ENCODE assay signal across 16 cellular contexts in the genomic region with DNA sequence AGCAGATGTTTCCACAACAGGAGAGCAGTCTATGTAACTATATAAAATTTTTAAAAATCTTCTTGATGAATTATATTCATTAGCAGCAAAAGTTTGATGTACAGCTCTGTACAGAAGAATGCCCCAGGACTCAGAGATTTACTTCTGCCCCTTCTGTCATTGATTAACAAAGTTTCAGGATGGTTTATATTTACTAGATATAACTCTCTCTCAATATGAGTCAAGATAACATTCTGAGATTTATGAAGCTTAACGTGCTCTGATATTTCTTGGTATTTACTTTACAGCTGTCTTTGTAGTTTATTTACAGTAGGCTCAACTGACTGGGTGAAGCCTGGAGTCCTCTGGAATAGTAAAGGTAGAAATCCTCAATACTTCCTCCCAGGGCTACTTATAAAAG.
DNase-seq lines count a peak whose midpoint lies in the region; ATAC-seq and TF ChIP-seq lines count a peak whose summit lies in the region.
"Had no signal": no experiment of that assay in that cellular context is flagged by ENCODE, and none has a peak within 500 bp of the region (broad histone marks: within the 10 kb centered on the region; RNA-seq: fewer than 3 reads in every experiment).

No MANE protein-coding gene starts in this region.

- no peaks in the 10 kb centered on the region for H3K36me3 Mint-ChIP-seq in Caco-2 (ENCODE audit: insufficient read depth, unreplicated experiment)
- no peaks in the 10 kb centered on the region for H3K36me3 Mint-ChIP-seq in WTC11
- H3K36me3 Mint-ChIP-seq: activated naive CD8-positive, alpha-beta T cell treated with anti-CD3 and anti-CD28 coated beads, Interleukin-2, amount 10 ng/mL, durations not matched to agents 7 days and 5 days; naive thymus-derived CD4-positive, alpha-beta T cell had no signal

- H3K27me3 Mint-ChIP-seq in Caco-2 (ENCODE audit: insufficient read depth, unreplicated experiment) = no peaks in the 10 kb centered on the region
- no peaks in the 10 kb centered on the region for H3K27me3 Mint-ChIP-seq in WTC11 (ENCODE audit: low read depth)

- no TSS peak for BruUV-seq in Caco-2 (replicated peaks; lab: Mats Ljungman, UMichigan)

- no peaks in the 10 kb centered on the region; the same call in 1 of the 2 replicates for H3K36me3 ChIP-seq in Caco-2 (ENCODE audit: control insufficient read depth, insufficient read depth, low read length)

- H3K9me3 ChIP-seq in Caco-2 = no peaks in the 10 kb centered on the region
- H3K9me3 ChIP-seq: psoas muscle had no signal

- H3K4me1 Mint-ChIP-seq in Caco-2 (ENCODE audit: low read depth, unreplicated experiment) (peaks cover 29% of the 10 kb centered on the region), WTC11 (no peaks in the 10 kb centered on the region)
- H3K4me1 Mint-ChIP-seq: activated naive CD8-positive, alpha-beta T cell treated with anti-CD3 and anti-CD28 coated beads, Interleukin-2, amount 10 ng/mL, durations not matched to agents 7 days and 5 days; naive thymus-derived CD4-positive, alpha-beta T cell had no signal

- no peaks in the 10 kb centered on the region for H3K27me3 ChIP-seq in Caco-2 (replicated peaks; ENCODE audit: control insufficient read depth, insufficient read depth, low read length)

- no peak overlapping the region for H3K4me3 ChIP-seq in Caco-2 (ENCODE audit: low read depth, low read length)
- H3K4me3 ChIP-seq: psoas muscle had no signal

- intact Hi-C loops in Caco-2 (cut with micrococcal nuclease; ENCODE audit: unreplicated experiment) = loop anchor here (1.0 kb wide), 1 partner anchor 94 kb away; a partner anchor contains a TSS

- POLR2A ChIA-PET in Caco-2 (lab: Charles Lee) = interaction anchor here (0.6 kb wide), 1 partner anchor 93 kb away, joined by 4 read pairs; no protein-coding TSS in a partner anchor
- POLR2A ChIA-PET in WTC11 (lab: Charles Lee) = no interaction called here

- no peaks in the 10 kb centered on the region for H3K9me3 Mint-ChIP-seq in Caco-2 (ENCODE audit: unreplicated experiment)
- no peaks in the 10 kb centered on the region for H3K9me3 Mint-ChIP-seq in WTC11
- H3K9me3 Mint-ChIP-seq: activated naive CD8-positive, alpha-beta T cell treated with anti-CD3 and anti-CD28 coated beads, Interleukin-2, amount 10 ng/mL, durations not matched to agents 7 days and 5 days; naive thymus-derived CD4-positive, alpha-beta T cell had no signal

- H3K27ac Mint-ChIP-seq in Caco-2 (ENCODE audit: unreplicated experiment) (no peak overlapping the region), WTC11 (no peak overlapping the region)
- H3K27ac Mint-ChIP-seq: activated naive CD8-positive, alpha-beta T cell treated with anti-CD3 and anti-CD28 coated beads, Interleukin-2, amount 10 ng/mL, durations not matched to agents 7 days and 5 days; naive thymus-derived CD4-positive, alpha-beta T cell had no signal

- CTCF ChIA-PET in Caco-2 (lab: Charles Lee) = interaction anchor here (1.1 kb wide), 3 partner anchors 16 to 33 kb away, joined by 3 to 7 read pairs (median 4); no protein-coding TSS in a partner anchor
- CTCF ChIA-PET in WTC11 (lab: Charles Lee) = interaction anchor here (1.0 to 1.3 kb wide), 2 partner anchors 15 to 18 kb away, joined by 3 to 4 read pairs; no protein-coding TSS in a partner anchor

- TF ChIP-seq CTCF in Caco-2 (IDR thresholded peaks at IDR 0.05; ENCODE audit: insufficient read depth in 1 of 2, low read depth in 1 of 2, low read length in 1 of 2, severe bottlenecking in 1 of 2, unreplicated experiment in 1 of 2) (no peak), WTC11 (IDR thresholded peaks at IDR 0.05) (no peak)

- DNase-seq in activated naive CD4-positive, alpha-beta T cell treated with anti-CD3 and anti-CD28 coated beads, Interleukin-2, amount 50 U/mL, for 16 hours = no peak
- DNase-seq in Caco-2 (no peak), NCI-H82 treated with DMSO at 0.1 percent for 48 hours (lab: John Stamatoyannopoulos, UW; ENCODE audit: unreplicated experiment) (no peak), WTC11 (ENCODE audit: low spot score) (no peak)
- DNase-seq: activated CD4-positive, CD25-positive, alpha-beta regulatory T cell treated with anti-CD3 and anti-CD28 coated beads, Interleukin-2, amount 50 U/mL, for 72 hours; activated naive CD8-positive, alpha-beta T cell treated with anti-CD3 and anti-CD28 coated beads, Interleukin-2, amount 10 ng/mL, durations not matched to agents 7 days and 5 days; MM.1S; naive thymus-derived CD4-positive, alpha-beta T cell; NCI-H2081 treated with DMSO at 0.1 percent for 48 hours; psoas muscle; stimulated activated CD4-positive, alpha-beta T cell treated with anti-CD3 and anti-CD28 coated beads, Interleukin-15, amount 100 ng/mL, for 24 hours; substantia nigra had no signal

- no peak overlapping the region for H3K4me3 Mint-ChIP-seq in Caco-2 (ENCODE audit: unreplicated experiment)
- no peak overlapping the region for H3K4me3 Mint-ChIP-seq in WTC11
- H3K4me3 Mint-ChIP-seq: activated naive CD8-positive, alpha-beta T cell treated with anti-CD3 and anti-CD28 coated beads, Interleukin-2, amount 10 ng/mL, durations not matched to agents 7 days and 5 days; naive thymus-derived CD4-positive, alpha-beta T cell had no signal

- ATAC-seq in GM18858 (IDR thresholded peaks at IDR 0.05; ENCODE audit: unreplicated experiment) = peak; percentile 52
- peak; percentile 72 for ATAC-seq in GM21390 (IDR thresholded peaks at IDR 0.05; ENCODE audit: unreplicated experiment)
- peak; percentile 79 for ATAC-seq in HG02981 (IDR thresholded peaks at IDR 0.05; ENCODE audit: unreplicated experiment)
- peak; percentile 58 for ATAC-seq in HG03558 (IDR thresholded peaks at IDR 0.05; ENCODE audit: extremely low read depth, unreplicated experiment)
- no peak for ATAC-seq in WTC11
- ATAC-seq: naive thymus-derived CD4-positive, alpha-beta T cell; psoas muscle had no signal

- peaks cover 50% of the 10 kb centered on the region for H3K4me1 ChIP-seq in Caco-2
- H3K4me1 ChIP-seq: psoas muscle had no signal

TF ChIP-seq in WTC11, 78 proteins besides CTCF, POLR2A, EP300 and RAD21:
- TF ChIP-seq, protein P1, sequence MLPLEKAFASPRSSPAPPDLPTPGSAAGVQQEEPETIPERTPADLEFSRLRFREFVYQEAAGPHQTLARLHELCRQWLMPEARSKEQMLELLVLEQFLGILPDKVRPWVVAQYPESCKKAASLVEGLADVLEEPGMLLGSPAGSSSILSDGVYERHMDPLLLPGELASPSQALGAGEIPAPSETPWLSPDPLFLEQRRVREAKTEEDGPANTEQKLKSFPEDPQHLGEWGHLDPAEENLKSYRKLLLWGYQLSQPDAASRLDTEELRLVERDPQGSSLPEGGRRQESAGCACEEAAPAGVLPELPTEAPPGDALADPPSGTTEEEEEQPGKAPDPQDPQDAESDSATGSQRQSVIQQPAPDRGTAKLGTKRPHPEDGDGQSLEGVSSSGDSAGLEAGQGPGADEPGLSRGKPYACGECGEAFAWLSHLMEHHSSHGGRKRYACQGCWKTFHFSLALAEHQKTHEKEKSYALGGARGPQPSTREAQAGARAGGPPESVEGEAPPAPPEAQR (CRISPR knock-in tag; IDR thresholded peaks at IDR 0.05) = no peak
- TF ChIP-seq TP53 (CRISPR knock-in tag; IDR thresholded peaks at IDR 0.05) = no peak
- TF ChIP-seq, protein P2, sequence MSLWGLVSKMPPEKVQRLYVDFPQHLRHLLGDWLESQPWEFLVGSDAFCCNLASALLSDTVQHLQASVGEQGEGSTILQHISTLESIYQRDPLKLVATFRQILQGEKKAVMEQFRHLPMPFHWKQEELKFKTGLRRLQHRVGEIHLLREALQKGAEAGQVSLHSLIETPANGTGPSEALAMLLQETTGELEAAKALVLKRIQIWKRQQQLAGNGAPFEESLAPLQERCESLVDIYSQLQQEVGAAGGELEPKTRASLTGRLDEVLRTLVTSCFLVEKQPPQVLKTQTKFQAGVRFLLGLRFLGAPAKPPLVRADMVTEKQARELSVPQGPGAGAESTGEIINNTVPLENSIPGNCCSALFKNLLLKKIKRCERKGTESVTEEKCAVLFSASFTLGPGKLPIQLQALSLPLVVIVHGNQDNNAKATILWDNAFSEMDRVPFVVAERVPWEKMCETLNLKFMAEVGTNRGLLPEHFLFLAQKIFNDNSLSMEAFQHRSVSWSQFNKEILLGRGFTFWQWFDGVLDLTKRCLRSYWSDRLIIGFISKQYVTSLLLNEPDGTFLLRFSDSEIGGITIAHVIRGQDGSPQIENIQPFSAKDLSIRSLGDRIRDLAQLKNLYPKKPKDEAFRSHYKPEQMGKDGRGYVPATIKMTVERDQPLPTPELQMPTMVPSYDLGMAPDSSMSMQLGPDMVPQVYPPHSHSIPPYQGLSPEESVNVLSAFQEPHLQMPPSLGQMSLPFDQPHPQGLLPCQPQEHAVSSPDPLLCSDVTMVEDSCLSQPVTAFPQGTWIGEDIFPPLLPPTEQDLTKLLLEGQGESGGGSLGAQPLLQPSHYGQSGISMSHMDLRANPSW (CRISPR knock-in tag; conservative IDR thresholded peaks at IDR 0.05; ENCODE audit: low read depth) = no peak
- TF ChIP-seq KAT7 (CRISPR knock-in tag; IDR thresholded peaks at IDR 0.05; ENCODE audit: borderline replicate concordance) = no peak
- TF ChIP-seq, protein P3, sequence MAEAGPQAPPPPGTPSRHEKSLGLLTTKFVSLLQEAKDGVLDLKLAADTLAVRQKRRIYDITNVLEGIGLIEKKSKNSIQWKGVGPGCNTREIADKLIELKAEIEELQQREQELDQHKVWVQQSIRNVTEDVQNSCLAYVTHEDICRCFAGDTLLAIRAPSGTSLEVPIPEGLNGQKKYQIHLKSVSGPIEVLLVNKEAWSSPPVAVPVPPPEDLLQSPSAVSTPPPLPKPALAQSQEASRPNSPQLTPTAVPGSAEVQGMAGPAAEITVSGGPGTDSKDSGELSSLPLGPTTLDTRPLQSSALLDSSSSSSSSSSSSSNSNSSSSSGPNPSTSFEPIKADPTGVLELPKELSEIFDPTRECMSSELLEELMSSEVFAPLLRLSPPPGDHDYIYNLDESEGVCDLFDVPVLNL (CRISPR knock-in tag; IDR thresholded peaks at IDR 0.05; ENCODE audit: borderline replicate concordance, low read depth) = no peak
- TF ChIP-seq ZNF138 (CRISPR knock-in tag; conservative IDR thresholded peaks at IDR 0.05) = no peak
